28 cellular contexts compared by ENCODE assay signal in the genomic region with DNA sequence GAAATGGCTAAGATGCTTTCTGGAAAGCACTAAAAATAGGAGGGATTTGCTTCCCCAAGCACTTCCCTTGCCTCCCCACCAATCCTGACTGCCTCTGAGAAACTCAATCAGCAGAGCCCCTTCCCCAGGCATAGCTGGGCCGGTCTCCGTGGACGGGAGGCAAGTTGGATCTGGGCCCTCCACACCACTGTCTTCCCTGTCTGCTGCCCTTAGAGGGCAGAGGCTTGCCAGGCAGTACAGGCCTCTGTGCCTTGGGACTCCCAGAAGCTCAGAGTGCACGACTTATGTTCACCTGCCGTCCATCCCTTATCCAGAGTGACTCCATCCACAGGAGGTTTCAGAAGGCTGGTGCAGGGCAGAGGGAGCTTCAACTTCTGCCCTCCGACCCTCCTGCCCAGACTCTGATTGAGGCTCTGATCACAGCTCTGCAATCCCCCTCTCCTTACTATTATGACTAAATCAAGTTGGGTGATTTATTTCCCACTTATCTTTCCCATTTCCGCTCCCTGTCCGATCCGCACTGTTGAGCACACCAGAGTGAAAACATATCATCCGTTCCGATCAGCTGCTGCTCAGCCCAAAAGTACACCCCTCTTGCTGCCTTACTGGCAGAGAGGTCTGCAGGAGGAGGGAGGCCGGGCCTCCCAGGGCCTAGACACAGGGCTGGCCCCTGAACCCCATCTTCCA.
DNase-seq lines count a peak whose midpoint lies in the region; ATAC-seq and TF ChIP-seq lines count a peak whose summit lies in the region.
"Had no signal": no experiment of that assay in that cellular context is flagged by ENCODE, and none has a peak within 500 bp of the region (broad histone marks: within the 10 kb centered on the region; RNA-seq: fewer than 3 reads in every experiment).

No MANE protein-coding gene starts in this region.

- H3K27ac Mint-ChIP-seq in nephron = peak overlapping the region in 2 of 3 experiments; percentile 5 to 42
- H3K27ac Mint-ChIP-seq: activated naive CD8-positive, alpha-beta T cell; activated T-helper 2 cell treated with anti-CD3 and anti-CD28 coated beads, Interferon-gamma antibody, Interleukin-2, Interleukin-4, amounts not matched to agents 10 μg/mL and 5 μg/mL and 100 μg/mL, durations not matched to agents 14 hours and 24 hours and 36 hours; CD4-positive, alpha-beta memory T cell had no signal

- peaks cover 4% of the 10 kb centered on the region for H3K36me3 Mint-ChIP-seq in nephron (ENCODE audit: low read depth)
- H3K36me3 Mint-ChIP-seq: activated naive CD8-positive, alpha-beta T cell; CD4-positive, alpha-beta memory T cell; immature natural killer cell had no signal

- peaks cover 8% of the 10 kb centered on the region for H3K9me3 Mint-ChIP-seq in nephron
- H3K9me3 Mint-ChIP-seq: activated T-helper 2 cell treated with anti-CD3 and anti-CD28 coated beads, Interferon-gamma antibody, Interleukin-2, Interleukin-4, amounts not matched to agents 10 μg/mL and 5 μg/mL and 100 μg/mL, durations not matched to agents 14 hours and 24 hours and 36 hours; CD4-positive, alpha-beta memory T cell; immature natural killer cell had no signal

- no peak for ATAC-seq in GM21367 (IDR thresholded peaks at IDR 0.05; ENCODE audit: unreplicated experiment)
- no peak for ATAC-seq in GM21390 (IDR thresholded peaks at IDR 0.05; ENCODE audit: unreplicated experiment)
- ATAC-seq: GM12878; left colon; pancreas; stimulated activated naive CD8-positive, alpha-beta T cell treated with anti-CD3 and anti-CD28 coated beads, Interleukin-15, Interleukin-2, amounts not matched to agents 100 U/mL and 50 U/mL, for 24 hours had no signal

- H3K27me3 Mint-ChIP-seq in nephron (ENCODE audit: low read depth) = peaks cover 3% of the 10 kb centered on the region

- peaks cover 54% of the 10 kb centered on the region for H3K4me1 Mint-ChIP-seq in nephron
- H3K4me1 Mint-ChIP-seq: CD4-positive, alpha-beta memory T cell; immature natural killer cell had no signal

- peak; percentile 62 for DNase-seq in Ammon's horn (ENCODE audit: low spot score)
- peak; percentile 80 for DNase-seq in DMS79 treated with DMSO at 0.1 percent for 48 hours (lab: John Stamatoyannopoulos, UW)
- peak; percentile 56 for DNase-seq in SHP77 treated with DMSO at 0.1 percent for 48 hours (lab: John Stamatoyannopoulos, UW)
- no peak for DNase-seq in SIG-M5 (lab: John Stamatoyannopoulos, UW)
- no peak for DNase-seq in activated naive CD4-positive, alpha-beta T cell treated with anti-CD3 and anti-CD28 coated beads, Interleukin-2, amount 50 U/mL, for 16 hours
- DNase-seq: activated CD4-positive, alpha-beta T cell treated with anti-CD3 and anti-CD28 coated beads for 48 hours; activated CD8-positive, alpha-beta memory T cell treated with anti-CD3 and anti-CD28 coated beads for 24 hours; activated T-cell treated with anti-CD3 and anti-CD28 coated beads for 4 hours; AML-193; aorta; CD4-positive, alpha-beta memory T cell; effector memory CD4-positive, alpha-beta T cell; immature natural killer cell; KG1; left colon; mammary epithelial cell; MG63; NCI-H1436; pancreas; stimulated activated CD4-positive, alpha-beta T cell treated with anti-CD3 and anti-CD28 coated beads, Interleukin-1b, Interleukin-23, amount 100 ng/mL, for 48 hours; stimulated activated naive CD8-positive, alpha-beta T cell treated with anti-CD3 and anti-CD28 coated beads, Interleukin-15, Interleukin-2, amounts not matched to agents 100 U/mL and 50 U/mL, for 24 hours had no signal

- H3K4me3 Mint-ChIP-seq in nephron = no peak overlapping the region
- H3K4me3 Mint-ChIP-seq: activated naive CD8-positive, alpha-beta T cell; immature natural killer cell; neural crest cell had no signal

- no peak for TF ChIP-seq CTCF in nephron (IDR thresholded peaks at IDR 0.05; ENCODE audit: unreplicated experiment in 3 of 3)

Comparison
In these comparisons a context has a peak if more than half of its experiments do, and no peak if none do; other contexts are left out.
1. DNase-seq: peak in Ammon's horn (single experiment), DMS79 treated with DMSO at 0.1 percent for 48 hours (single experiment) and SHP77 treated with DMSO at 0.1 percent for 48 hours (single experiment); none in SIG-M5 (single experiment) and activated naive CD4-positive, alpha-beta T cell treated with anti-CD3 and anti-CD28 coated beads, Interleukin-2, amount 50 U/mL, for 16 hours (single experiment).